In the genomic region with DNA sequence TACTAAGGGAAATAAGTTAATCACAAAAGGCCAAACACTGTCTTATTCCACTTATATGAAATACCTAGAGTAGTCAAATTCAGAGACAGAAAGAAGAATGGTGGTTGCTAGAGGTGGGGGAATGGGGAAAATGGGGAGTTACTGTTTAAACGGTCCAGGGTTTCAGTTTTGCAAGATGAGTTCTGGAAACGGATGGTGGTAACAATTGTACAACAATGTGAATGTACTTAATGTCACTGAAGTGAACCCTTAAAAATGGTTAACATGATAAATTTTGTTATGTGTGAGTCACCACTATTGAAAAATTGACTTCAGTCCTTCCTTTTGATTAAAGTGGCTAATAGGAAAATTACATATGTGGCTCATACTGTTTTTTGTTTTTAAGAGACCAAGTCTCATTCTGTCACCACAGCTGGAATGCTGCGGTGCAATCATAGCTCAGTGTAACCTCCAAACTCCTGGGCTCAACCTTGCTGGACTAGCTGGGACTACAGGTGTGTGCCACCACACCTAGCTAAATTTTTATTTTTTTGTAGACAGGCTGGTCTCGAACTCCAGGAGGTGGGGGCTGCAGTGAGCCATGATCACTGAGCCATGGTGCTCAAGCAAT, we compare ENCODE assay signal across 11 cellular contexts. TPM values are rescaled to one million over a fixed set of nuclear protein-coding genes. Genes with fewer than 3 reads are reported as not detected.
DNase-seq lines count a peak whose midpoint lies in the region; ATAC-seq lines count a peak whose summit lies in the region.
"Had no signal": no experiment of that assay in that cellular context is flagged by ENCODE, and none has a peak within 500 bp of the region (broad histone marks: within the 10 kb centered on the region; RNA-seq: fewer than 3 reads in every experiment).

No MANE protein-coding gene starts in this region.

- ATAC-seq in GM18907 (IDR thresholded peaks at IDR 0.05; ENCODE audit: unreplicated experiment) (peak; percentile 60), HG02870 (IDR thresholded peaks at IDR 0.05; ENCODE audit: unreplicated experiment) (peak; percentile 44)
- ATAC-seq in activated naive CD8-positive, alpha-beta T cell treated with anti-CD3 and anti-CD28 coated beads, Interleukin-2, amount 10 ng/mL, durations not matched to agents 7 days and 5 days (ENCODE audit: low read depth) = no peak
- ATAC-seq: sciatic nerve had no signal

- POLR2A ChIA-PET in activated naive CD8-positive, alpha-beta T cell treated with anti-CD3 and anti-CD28 coated beads, Interleukin-2, amount 10 ng/mL, durations not matched to agents 7 days and 5 days (lab: Charles Lee) = interaction anchor here (1.0 kb wide), 1 partner anchor 9 kb away, joined by 4 read pairs; the partner anchor contains the start of gene UBQLN1

- DNase-seq in activated naive CD8-positive, alpha-beta T cell treated with anti-CD3 and anti-CD28 coated beads, Interleukin-2, amount 10 ng/mL, durations not matched to agents 7 days and 5 days = no peak
- no peak for DNase-seq in DMS114 treated with DMSO at 0.1 percent for 48 hours (lab: John Stamatoyannopoulos, UW; ENCODE audit: unreplicated experiment)
- DNase-seq in SK-N-DZ (ENCODE audit: low spot score) = no peak
- DNase-seq in AG08396 (ENCODE audit: low spot score) = no peak
- DNase-seq: IMR-90, NCI-H1930 had no signal

- H3K27me3 Mint-ChIP-seq in activated naive CD8-positive, alpha-beta T cell treated with anti-CD3 and anti-CD28 coated beads, Interleukin-2, amount 10 ng/mL, durations not matched to agents 7 days and 5 days = no peaks in the 10 kb centered on the region
- H3K27me3 Mint-ChIP-seq: type B pancreatic cell had no signal

- H3K4me3 Mint-ChIP-seq in activated naive CD8-positive, alpha-beta T cell treated with anti-CD3 and anti-CD28 coated beads, Interleukin-2, amount 10 ng/mL, durations not matched to agents 7 days and 5 days = no peak overlapping the region
- H3K4me3 Mint-ChIP-seq: type B pancreatic cell had no signal

- H3K9me3 Mint-ChIP-seq in activated naive CD8-positive, alpha-beta T cell treated with anti-CD3 and anti-CD28 coated beads, Interleukin-2, amount 10 ng/mL, durations not matched to agents 7 days and 5 days = no peaks in the 10 kb centered on the region
- H3K9me3 Mint-ChIP-seq: type B pancreatic cell had no signal

- H3K4me1 Mint-ChIP-seq in activated naive CD8-positive, alpha-beta T cell treated with anti-CD3 and anti-CD28 coated beads, Interleukin-2, amount 10 ng/mL, durations not matched to agents 7 days and 5 days = peaks cover 35% of the 10 kb centered on the region

- H3K36me3 Mint-ChIP-seq in activated naive CD8-positive, alpha-beta T cell treated with anti-CD3 and anti-CD28 coated beads, Interleukin-2, amount 10 ng/mL, durations not matched to agents 7 days and 5 days = peaks cover 14% of the 10 kb centered on the region

- H3K27ac Mint-ChIP-seq in activated naive CD8-positive, alpha-beta T cell treated with anti-CD3 and anti-CD28 coated beads, Interleukin-2, amount 10 ng/mL, durations not matched to agents 7 days and 5 days = peak overlapping the region; percentile 3
- H3K27ac Mint-ChIP-seq: type B pancreatic cell had no signal

- peak overlapping the region; percentile 55; the same call in 1 of the 2 replicates for H3K4me3 ChIP-seq in GM08714 (ENCODE audit: low read length)

RNA-seq across cellular contexts. Expression of gene UBQLN1, which starts 8.7 kb away (rescaled TPM):
- total RNA-seq in activated naive CD8-positive, alpha-beta T cell treated with anti-CD3 and anti-CD28 coated beads, Interleukin-2, amount 10 ng/mL, durations not matched to agents 7 days and 5 days = 100 to 1,000 TPM in 1 of 2 experiments, 10 to 100 TPM in 1; 87.9 to 108 TPM
- 50.2 and 53.3 TPM in 2 replicates for polyA plus RNA-seq in SK-N-DZ (2014; cell fraction: cytosol; rRNA removed)
- 26.3 and 41.4 TPM in 2 replicates for polyA plus RNA-seq in SK-N-DZ (2014; cell fraction: nucleus; rRNA removed)
